Comparison of ENCODE assay signal across 13 cellular contexts in the genomic region with DNA sequence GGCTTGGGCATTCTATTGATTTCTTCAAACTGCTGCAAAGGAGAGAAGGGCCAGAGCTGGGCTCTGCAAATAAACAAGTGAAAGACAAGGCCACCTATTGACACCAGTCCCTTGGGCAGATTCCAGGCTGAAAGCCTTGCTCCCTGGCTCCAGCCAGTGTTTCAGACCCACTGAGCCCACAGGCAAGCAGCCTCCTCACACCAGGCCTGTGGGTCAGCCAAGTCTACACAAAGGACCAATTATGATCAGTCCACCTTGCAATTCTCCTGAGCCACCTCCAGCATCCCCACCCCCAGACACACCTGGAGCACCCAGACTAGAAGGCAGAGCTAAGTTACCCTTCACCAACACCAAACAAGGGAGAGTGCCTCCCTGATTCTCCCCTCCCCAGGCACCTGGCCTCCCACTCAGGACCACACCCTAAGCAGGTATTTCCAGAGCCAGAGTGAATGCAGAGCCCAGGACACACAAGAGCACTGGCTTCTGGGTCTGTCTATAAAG. TPM values are rescaled to one million over a fixed set of nuclear protein-coding genes. Genes with fewer than 3 reads are reported as not detected.
A peak's percentile ranks its signal among the peaks of the same experiment; 100 is the strongest.
DNase-seq lines count a peak whose midpoint lies in the region; ATAC-seq and TF ChIP-seq lines count a peak whose summit lies in the region.
"Had no signal": no experiment of that assay in that cellular context is flagged by ENCODE, and none has a peak within 500 bp of the region (broad histone marks: within the 10 kb centered on the region; RNA-seq: fewer than 3 reads in every experiment).

No MANE protein-coding gene starts in this region.

- H3K9ac ChIP-seq in SK-N-SH (no peak overlapping the region), liver (ENCODE audit: low read depth in 1 of 2, low read length in 2 of 2) (no peak overlapping the region), mesendoderm (ENCODE audit: low read length) (no peak overlapping the region)

- 0 out of 2 replicates have a peak overlapping the region, but pooled peaks have one; percentile 58 for H3K4me2 ChIP-seq in SK-N-SH
- no peak overlapping the region for H3K4me2 ChIP-seq in mesendoderm (ENCODE audit: low read length)

- POLR2A ChIA-PET in SK-N-SH (lab: Yijun Ruan, JAX): no interaction called here

- H3K4me1 Mint-ChIP-seq in brain: peaks cover 83% of the 10 kb centered on the region
- H3K4me1 Mint-ChIP-seq: IgD-negative memory B cell had no signal

- H3K79me2 ChIP-seq in SK-N-SH (ENCODE audit: insufficient read depth): peaks cover 100% of the 10 kb centered on the region
- H3K79me2 ChIP-seq in mesendoderm (ENCODE audit: control insufficient read depth, insufficient read depth, low read length): peaks cover 94% of the 10 kb centered on the region

- no peaks in the 10 kb centered on the region for H3K36me3 Mint-ChIP-seq in brain

- CTCF ChIA-PET in SK-N-SH (lab: Yijun Ruan, JAX): interaction anchor here (1.0 to 2.4 kb wide), 3 partner anchors 53 to 125 kb away, joined by 3 to 9 read pairs (median 3); no protein-coding TSS in a partner anchor

- no peak overlapping the region for H4K8ac ChIP-seq in mesendoderm (ENCODE audit: low read depth, low read length)

- no peak overlapping the region for H2AFZ ChIP-seq in SK-N-SH (ENCODE audit: low read depth)

- peaks cover 100% of the 10 kb centered on the region for H4K20me1 ChIP-seq in SK-N-SH (ENCODE audit: insufficient read depth)

- H3K9me2 ChIP-seq in SK-N-SH: no peaks in the 10 kb centered on the region

- H3K4ac ChIP-seq in mesendoderm (ENCODE audit: low read depth, low read length): no peak overlapping the region

- no peak overlapping the region for H2BK5ac ChIP-seq in mesendoderm (ENCODE audit: low read length)

- H2BK15ac ChIP-seq in mesendoderm (replicated peaks; ENCODE audit: low read depth): no peak overlapping the region

- TF ChIP-seq CTCF in SK-N-SH (IDR thresholded peaks at IDR 0.05) (no peak), brain (conservative IDR thresholded peaks at IDR 0.05) (no peak), liver (IDR thresholded peaks at IDR 0.05; ENCODE audit: low read depth, low read length, missing input control) (no peak), thyroid gland (IDR thresholded peaks at IDR 0.05) (no peak)

- peaks cover 31% of the 10 kb centered on the region for H3K79me1 ChIP-seq in mesendoderm (ENCODE audit: low read length)

- ATAC-seq in SK-N-SH treated with all-trans-retinoic acid at 6 μM for 48 hours: no peak
- no peak for ATAC-seq in HG02571 (IDR thresholded peaks at IDR 0.05; ENCODE audit: unreplicated experiment)
- ATAC-seq: effector memory CD8-positive, alpha-beta T cell had no signal

- H3K4me3 ChIP-seq in SK-N-SH (ENCODE audit: low read depth in 2 of 2, low read length in 1 of 2): no peak overlapping the region
- H3K4me3 ChIP-seq in liver (ENCODE audit: low read depth in 1 of 3, low read length in 3 of 3): no peak overlapping the region
- no peak overlapping the region for H3K4me3 ChIP-seq in thyroid gland (replicated peaks in 1 of 3)
- H3K4me3 ChIP-seq in mesendoderm (ENCODE audit: low read length): no peak overlapping the region
- H3K4me3 ChIP-seq: heart right ventricle, Peyer's patch had no signal

- no peak for TF ChIP-seq EP300 in SK-N-SH (IDR thresholded peaks at IDR 0.05; ENCODE audit: borderline replicate concordance in 1 of 2, low read depth in 1 of 2, low read length in 1 of 2)

- H4K5ac ChIP-seq in mesendoderm (ENCODE audit: low read length): no peak overlapping the region

- peak overlapping the region in 1 of 2 experiments; percentile 19; a peak in 1 of 4 replicates for H3K27ac ChIP-seq in SK-N-SH (ENCODE audit: low read depth in 2 of 2, low read length in 1 of 2)
- H3K27ac ChIP-seq in liver (ENCODE audit: low read depth in 1 of 2, low read length in 2 of 2): peak overlapping the region; percentile 5 to 25
- peak overlapping the region in 2 of 3 donors; percentile 47 to 50 for H3K27ac ChIP-seq in thyroid gland
- H3K27ac ChIP-seq in mesendoderm (ENCODE audit: low read depth, low read length): no peak overlapping the region

- intact Hi-C loops in thyroid gland (cut with DNase I): no loop called here

- no peak for TF ChIP-seq POLR2A in thyroid gland (IDR thresholded peaks at IDR 0.05)

- H3K27ac Mint-ChIP-seq in brain: peak overlapping the region in 3 of 5 experiments; percentile 17 to 83 (median 81)
- H3K27ac Mint-ChIP-seq: effector memory CD8-positive, alpha-beta T cell; IgD-negative memory B cell had no signal

- no peak overlapping the region for H3K18ac ChIP-seq in mesendoderm (ENCODE audit: low read length)

- H2BK120ac ChIP-seq in mesendoderm (ENCODE audit: low read depth, low read length): no peak overlapping the region

- DNase-seq in SK-N-SH (no peak), thyroid gland (peak; percentile 31 to 33), AML-193 (lab: John Stamatoyannopoulos, UW) (no peak), mesendoderm (no peak)
- DNase-seq: effector memory CD8-positive, alpha-beta T cell; NCI-H2029 had no signal

- no peak overlapping the region for H2AK5ac ChIP-seq in mesendoderm (ENCODE audit: low read length)

- H3K27me3 Mint-ChIP-seq in brain: no peaks in the 10 kb centered on the region

- H3F3A ChIP-seq in SK-N-SH (replicated peaks; ENCODE audit: insufficient read depth): peaks cover 36% of the 10 kb centered on the region

- TF ChIP-seq RAD21 in SK-N-SH (IDR thresholded peaks at IDR 0.05; ENCODE audit: low read length) (no peak), liver (IDR thresholded peaks at IDR 0.05) (no peak)

- H3K4me1 ChIP-seq in SK-N-SH (ENCODE audit: control insufficient read depth in 1 of 2, insufficient read depth in 2 of 2, low read depth in 1 of 2, low read length in 1 of 2) (peaks cover 62 to 84% of the 10 kb centered on the region in 2 experiments), liver (ENCODE audit: control insufficient read depth in 4 of 4, insufficient read depth in 4 of 4, low read length in 3 of 4) (peaks cover 17 to 52% (median 45%) of the 10 kb centered on the region in 4 donors), thyroid gland (peaks cover 32 to 57% of the 10 kb centered on the region in 2 donors), mesendoderm (ENCODE audit: control insufficient read depth, low read depth, low read length) (peaks cover 9% of the 10 kb centered on the region)

- no peaks in the 10 kb centered on the region for H3K9me3 Mint-ChIP-seq in brain
- H3K9me3 Mint-ChIP-seq: effector memory CD8-positive, alpha-beta T cell; IgD-negative memory B cell had no signal

- peak overlapping the region in 1 of 5 experiments; percentile 61 for H3K4me3 Mint-ChIP-seq in brain
- H3K4me3 Mint-ChIP-seq: effector memory CD8-positive, alpha-beta T cell; IgD-negative memory B cell had no signal

- no peaks in the 10 kb centered on the region for H3K27me3 ChIP-seq in SK-N-SH (ENCODE audit: insufficient read depth)
- H3K27me3 ChIP-seq in liver (ENCODE audit: control insufficient read depth in 4 of 4, insufficient read depth in 4 of 4, low read length in 3 of 4): no peaks in the 10 kb centered on the region
- H3K27me3 ChIP-seq in thyroid gland: no peaks in the 10 kb centered on the region
- H3K27me3 ChIP-seq in mesendoderm (ENCODE audit: insufficient read depth, low read length, poor library complexity): no peaks in the 10 kb centered on the region
- H3K27me3 ChIP-seq: heart right ventricle, Peyer's patch had no signal

- no peak overlapping the region for H3K23ac ChIP-seq in mesendoderm (ENCODE audit: low read length)

- no peaks in the 10 kb centered on the region for H3K9me3 ChIP-seq in SK-N-SH
- no peaks in the 10 kb centered on the region for H3K9me3 ChIP-seq in liver (ENCODE audit: control insufficient read depth in 4 of 4, low read length in 3 of 4)
- no peaks in the 10 kb centered on the region for H3K9me3 ChIP-seq in thyroid gland
- H3K9me3 ChIP-seq: heart right ventricle, Peyer's patch had no signal

- no peak overlapping the region for H3K56ac ChIP-seq in mesendoderm (ENCODE audit: low read length)

- H3K36me3 ChIP-seq in SK-N-SH (replicated peaks in 1 of 2; ENCODE audit: control insufficient read depth in 1 of 2, insufficient read depth in 2 of 2, low read length in 1 of 2) (peaks cover 9 to 13% of the 10 kb centered on the region in 2 experiments), liver (ENCODE audit: control insufficient read depth in 4 of 4, insufficient read depth in 3 of 4, low read depth in 1 of 4, low read length in 3 of 4) (no peaks in the 10 kb centered on the region), thyroid gland (no peaks in the 10 kb centered on the region), mesendoderm (ENCODE audit: control insufficient read depth, insufficient read depth, low read length) (no peaks in the 10 kb centered on the region)
- H3K36me3 ChIP-seq: Peyer's patch had no signal

TF ChIP-seq in SK-N-SH, 30 proteins besides CTCF, POLR2A, EP300 and RAD21 (continues in another document):
- TF ChIP-seq GABPA (IDR thresholded peaks at IDR 0.05; ENCODE audit: low read depth) (no peak), NRF1 (IDR thresholded peaks at IDR 0.05; ENCODE audit: low read depth, low read length) (no peak), RXRA (IDR thresholded peaks at IDR 0.05; ENCODE audit: borderline replicate concordance, low read depth) (no peak), RCOR1 (IDR thresholded peaks at IDR 0.05; ENCODE audit: low read length) (no peak), SMC3 (IDR thresholded peaks at IDR 0.05; ENCODE audit: low read depth, low read length) (no peak)

TF ChIP-seq in SK-N-SH treated with all-trans-retinoic acid at 6 μM for 48 hours, 23 proteins besides CTCF, POLR2A, EP300 and RAD21:
- TF ChIP-seq ZNF70 (CRISPR knock-in tag; IDR thresholded peaks at IDR 0.05): no peak

TF ChIP-seq in liver, 16 proteins besides CTCF, POLR2A, EP300 and RAD21:
- no peak for TF ChIP-seq YY1 (IDR thresholded peaks at IDR 0.05)
- TF ChIP-seq HNF4A (conservative IDR thresholded peaks at IDR 0.05): peak in 1 of 2 donors; percentile 25
- peak in 1 of 2 donors; percentile 21 for TF ChIP-seq RXRA (IDR thresholded peaks at IDR 0.05)

RNA-seq across cellular contexts. Expression of a gene that starts 13.8 kb away (rescaled TPM):
- polyA plus RNA-seq in SK-N-SH (2012; rRNA removed) (266 and 319 TPM in 2 replicates), brain (ENCODE audit: insufficient read depth, low read depth, low replicate concordance) (84.2 TPM), liver (10 to 100 TPM; 36.2 to 70.7 TPM)
- 144 and 218 TPM in 2 replicates for polyA plus RNA-seq in SK-N-SH (2012; cell fraction: cytosol; rRNA removed)
- polyA plus RNA-seq in SK-N-SH (2012; cell fraction: nucleus; rRNA removed): 589 and 740 TPM in 2 replicates
- total RNA-seq in liver (100 to 1,000 TPM in 1 of 2 donors, 10 to 100 TPM in 1; 55.4 to 100 TPM), thyroid gland (10 to 100 TPM; 48.1 to 90.4 (median 64.8) TPM)
- 242 TPM for polyA plus RNA-seq in mesendoderm (2013, experiment 1 of 2)
- 251 TPM for polyA plus RNA-seq in mesendoderm (2013, experiment 2 of 2)

Comparison
In these comparisons a context has a peak if more than half of its experiments do, and no peak if none do; other contexts are left out.
1. DNase-seq: peak in thyroid gland (2 of 2); none in SK-N-SH (single experiment), AML-193 (0 of 2) and mesendoderm (single experiment).